20 cellular contexts compared by ENCODE assay signal in the genomic region with DNA sequence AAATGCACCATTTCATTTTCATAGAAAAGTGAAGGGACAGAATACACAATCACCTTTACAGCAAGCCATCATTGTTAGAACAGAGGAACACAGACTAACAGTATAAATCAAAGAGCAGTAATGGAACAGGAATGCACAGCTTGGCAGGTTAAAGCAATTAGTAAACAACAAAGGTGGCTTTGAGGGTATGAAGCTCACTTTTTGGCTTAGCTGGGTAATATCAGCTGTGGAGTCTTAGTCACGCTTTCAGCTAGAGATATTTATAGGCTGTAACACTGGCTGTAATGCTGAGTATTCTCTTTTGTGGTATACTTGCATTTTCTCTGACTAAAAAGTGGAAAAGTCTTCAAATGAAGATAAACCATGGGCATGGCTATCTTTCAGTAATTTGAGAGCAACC.
DNase-seq lines count a peak whose midpoint lies in the region; ATAC-seq, FAIRE-seq and TF ChIP-seq lines count a peak whose summit lies in the region.
"Had no signal": no experiment of that assay in that cellular context is flagged by ENCODE, and none has a peak within 500 bp of the region (broad histone marks: within the 10 kb centered on the region; RNA-seq: fewer than 3 reads in every experiment).

No MANE protein-coding gene starts in this region.

- H3K36me3 ChIP-seq in breast epithelium (no peaks in the 10 kb centered on the region), astrocyte (ENCODE audit: insufficient read depth, low read length) (no peaks in the 10 kb centered on the region), kidney epithelial cell (ENCODE audit: control insufficient read depth, insufficient read depth, low read length) (no peaks in the 10 kb centered on the region)
- no peaks in the 10 kb centered on the region for H3K36me3 ChIP-seq in naive thymus-derived CD4-positive, alpha-beta T cell (ENCODE audit: control insufficient read depth in 2 of 3, insufficient read depth in 3 of 3, low read length in 3 of 3)
- H3K36me3 ChIP-seq: SJCRH30 had no signal

- H3K4me1 ChIP-seq in breast epithelium: no peaks in the 10 kb centered on the region
- no peaks in the 10 kb centered on the region for H3K4me1 ChIP-seq in astrocyte (ENCODE audit: insufficient read depth, low read length)
- H3K4me1 ChIP-seq in naive thymus-derived CD4-positive, alpha-beta T cell (ENCODE audit: control insufficient read depth in 2 of 2, insufficient read depth in 2 of 2, low read length in 2 of 2): no peaks in the 10 kb centered on the region

- TF ChIP-seq CTCF in MCF 10A (IDR thresholded peaks at IDR 0.05; ENCODE audit: unreplicated experiment) (no peak), breast epithelium (IDR thresholded peaks at IDR 0.05) (no peak), astrocyte (IDR thresholded peaks at IDR 0.05; ENCODE audit: insufficient read depth, low read depth, low read length) (no peak), kidney epithelial cell (IDR thresholded peaks at IDR 0.05; ENCODE audit: insufficient read depth, low read length, poor library complexity, severe bottlenecking) (no peak)

- H3K9me3 Mint-ChIP-seq in MCF 10A (ENCODE audit: unreplicated experiment) (no peaks in the 10 kb centered on the region), astrocyte (ENCODE audit: unreplicated experiment) (peaks cover 7% of the 10 kb centered on the region)
- peaks cover 0 to 21% (median 6%) of the 10 kb centered on the region in 11 donors for H3K9me3 Mint-ChIP-seq in naive thymus-derived CD4-positive, alpha-beta T cell

- DNase-seq in MCF 10A (ENCODE audit: unreplicated experiment) (peak; percentile 18), breast epithelium (ENCODE audit: low spot score in 2 of 2) (no peak), astrocyte (ENCODE audit: low read depth) (peak; percentile 82), kidney epithelial cell (ENCODE audit: low read depth) (peak; percentile 12), DMS79 treated with DMSO at 0.1 percent for 48 hours (lab: John Stamatoyannopoulos, UW) (no peak), cortex of kidney (lab: John Stamatoyannopoulos, UW) (no peak), dermis blood vessel endothelial cell (no peak)
- no peak for DNase-seq in naive thymus-derived CD4-positive, alpha-beta T cell
- DNase-seq: GDM1, NCI-H1417, NCI-H187, NCI-H2227 treated with DMSO at 0.1 percent for 48 hours, NCI-H524 treated with DMSO at 0.1 percent for 48 hours, PC-9 had no signal

- intact Hi-C loops in MCF 10A (cut with micrococcal nuclease) (no loop called here), breast epithelium (cut with DNase I; ENCODE audit: low total_unique reads) (no loop called here)
- intact Hi-C loops in naive thymus-derived CD4-positive, alpha-beta T cell (cut with micrococcal nuclease): no loop called here

- POLR2A ChIA-PET in MCF 10A (lab: Yijun Ruan, JAX): no interaction called here
- POLR2A ChIA-PET in naive thymus-derived CD4-positive, alpha-beta T cell (lab: Charles Lee): no interaction called here

- H3K9ac ChIP-seq in astrocyte (ENCODE audit: low read length): no peak overlapping the region

- no peak for FAIRE-seq in astrocyte (lab: Jason Lieb, UNC)
- FAIRE-seq: GM19239 had no signal

- H3K4me3 ChIP-seq in breast epithelium: no peak overlapping the region
- no peak overlapping the region for H3K4me3 ChIP-seq in astrocyte (ENCODE audit: insufficient read depth, low read depth, low read length)
- no peak overlapping the region for H3K4me3 ChIP-seq in kidney epithelial cell (ENCODE audit: low read depth, low read length)
- H3K4me3 ChIP-seq in naive thymus-derived CD4-positive, alpha-beta T cell (ENCODE audit: low read length): no peak overlapping the region
- H3K4me3 ChIP-seq: GM23338, PC-9, SJCRH30 had no signal

- no peaks in the 10 kb centered on the region for H3K79me2 ChIP-seq in astrocyte (ENCODE audit: insufficient read depth, low read length)

- H3K9me3 ChIP-seq in breast epithelium: peaks cover 6 to 15% of the 10 kb centered on the region in 2 donors
- H3K9me3 ChIP-seq in astrocyte (ENCODE audit: insufficient read depth, low read depth, low read length): peaks cover 8% of the 10 kb centered on the region
- no peaks in the 10 kb centered on the region for H3K9me3 ChIP-seq in naive thymus-derived CD4-positive, alpha-beta T cell (ENCODE audit: control insufficient read depth in 2 of 3, low read length in 3 of 3)
- H3K9me3 ChIP-seq: SJCRH30 had no signal

- H3K27me3 ChIP-seq in breast epithelium (no peaks in the 10 kb centered on the region), astrocyte (ENCODE audit: insufficient read depth, low read length) (no peaks in the 10 kb centered on the region), kidney epithelial cell (ENCODE audit: control insufficient read depth, insufficient read depth, low read length) (no peaks in the 10 kb centered on the region)
- H3K27me3 ChIP-seq in naive thymus-derived CD4-positive, alpha-beta T cell (ENCODE audit: control insufficient read depth in 2 of 2, insufficient read depth in 2 of 2, low read length in 2 of 2): no peaks in the 10 kb centered on the region
- H3K27me3 ChIP-seq: SJCRH30 had no signal

- H3K27ac ChIP-seq in breast epithelium (no peak overlapping the region), astrocyte (ENCODE audit: low read depth, low read length) (no peak overlapping the region)
- no peak overlapping the region for H3K27ac ChIP-seq in naive thymus-derived CD4-positive, alpha-beta T cell (ENCODE audit: low read depth, low read length)
- H3K27ac ChIP-seq: 22Rv1, PC-9, SJCRH30 had no signal

- CTCF ChIA-PET in MCF 10A (lab: Yijun Ruan, JAX): no interaction called here
- CTCF ChIA-PET in naive thymus-derived CD4-positive, alpha-beta T cell (lab: Charles Lee): no interaction called here

- H4K20me1 ChIP-seq in astrocyte (ENCODE audit: insufficient read depth, low read length): no peaks in the 10 kb centered on the region

- H2AFZ ChIP-seq in astrocyte (ENCODE audit: low read depth, low read length): no peak overlapping the region
- H2AFZ ChIP-seq: GM23338, PC-9 had no signal

- ATAC-seq in naive thymus-derived CD4-positive, alpha-beta T cell: no peak
- ATAC-seq: GM23338, HCT116 had no signal

- H3K27me3 Mint-ChIP-seq in MCF 10A (ENCODE audit: insufficient read depth, unreplicated experiment) (no peaks in the 10 kb centered on the region), astrocyte (ENCODE audit: low read depth, unreplicated experiment) (no peaks in the 10 kb centered on the region)
- no peaks in the 10 kb centered on the region for H3K27me3 Mint-ChIP-seq in naive thymus-derived CD4-positive, alpha-beta T cell

- no peak overlapping the region for H3K4me2 ChIP-seq in astrocyte (ENCODE audit: low read length)
- H3K4me2 ChIP-seq: GM23338, PC-9 had no signal

- TF ChIP-seq POLR2A in breast epithelium (IDR thresholded peaks at IDR 0.05): no peak

- H3K36me3 Mint-ChIP-seq in MCF 10A (ENCODE audit: insufficient read depth, unreplicated experiment) (no peaks in the 10 kb centered on the region), astrocyte (ENCODE audit: low read depth, unreplicated experiment) (no peaks in the 10 kb centered on the region)
- no peaks in the 10 kb centered on the region for H3K36me3 Mint-ChIP-seq in naive thymus-derived CD4-positive, alpha-beta T cell
- H3K36me3 Mint-ChIP-seq: CD14-positive monocyte had no signal

- H3K27ac Mint-ChIP-seq in MCF 10A (ENCODE audit: low read depth, unreplicated experiment) (no peak overlapping the region), astrocyte (ENCODE audit: unreplicated experiment) (no peak overlapping the region)
- H3K27ac Mint-ChIP-seq in naive thymus-derived CD4-positive, alpha-beta T cell: no peak overlapping the region
- H3K27ac Mint-ChIP-seq: CD14-positive monocyte, GM23338 had no signal

- no TSS peak for BruUV-seq in MCF 10A (replicated peaks; lab: Mats Ljungman, UMichigan)

- peaks cover 6% of the 10 kb centered on the region for H3K4me1 Mint-ChIP-seq in MCF 10A (ENCODE audit: insufficient read depth, unreplicated experiment)
- peaks cover 7% of the 10 kb centered on the region for H3K4me1 Mint-ChIP-seq in astrocyte (ENCODE audit: low read depth, unreplicated experiment)
- H3K4me1 Mint-ChIP-seq in naive thymus-derived CD4-positive, alpha-beta T cell: no peaks in the 10 kb centered on the region
- H3K4me1 Mint-ChIP-seq: CD14-positive monocyte had no signal

- H3K4me3 Mint-ChIP-seq in MCF 10A (ENCODE audit: unreplicated experiment) (no peak overlapping the region), astrocyte (ENCODE audit: unreplicated experiment) (no peak overlapping the region)
- no peak overlapping the region for H3K4me3 Mint-ChIP-seq in naive thymus-derived CD4-positive, alpha-beta T cell
- H3K4me3 Mint-ChIP-seq: CD14-positive monocyte, GM23338 had no signal

Comparison
In these comparisons a context has a peak if more than half of its experiments do, and no peak if none do; other contexts are left out.
1. DNase-seq: peak in MCF 10A (single experiment), astrocyte (single experiment) and kidney epithelial cell (single experiment); none in breast epithelium (0 of 2), DMS79 treated with DMSO at 0.1 percent for 48 hours (single experiment), naive thymus-derived CD4-positive, alpha-beta T cell (0 of 9), cortex of kidney (single experiment) and dermis blood vessel endothelial cell (single experiment).